In the genomic region with DNA sequence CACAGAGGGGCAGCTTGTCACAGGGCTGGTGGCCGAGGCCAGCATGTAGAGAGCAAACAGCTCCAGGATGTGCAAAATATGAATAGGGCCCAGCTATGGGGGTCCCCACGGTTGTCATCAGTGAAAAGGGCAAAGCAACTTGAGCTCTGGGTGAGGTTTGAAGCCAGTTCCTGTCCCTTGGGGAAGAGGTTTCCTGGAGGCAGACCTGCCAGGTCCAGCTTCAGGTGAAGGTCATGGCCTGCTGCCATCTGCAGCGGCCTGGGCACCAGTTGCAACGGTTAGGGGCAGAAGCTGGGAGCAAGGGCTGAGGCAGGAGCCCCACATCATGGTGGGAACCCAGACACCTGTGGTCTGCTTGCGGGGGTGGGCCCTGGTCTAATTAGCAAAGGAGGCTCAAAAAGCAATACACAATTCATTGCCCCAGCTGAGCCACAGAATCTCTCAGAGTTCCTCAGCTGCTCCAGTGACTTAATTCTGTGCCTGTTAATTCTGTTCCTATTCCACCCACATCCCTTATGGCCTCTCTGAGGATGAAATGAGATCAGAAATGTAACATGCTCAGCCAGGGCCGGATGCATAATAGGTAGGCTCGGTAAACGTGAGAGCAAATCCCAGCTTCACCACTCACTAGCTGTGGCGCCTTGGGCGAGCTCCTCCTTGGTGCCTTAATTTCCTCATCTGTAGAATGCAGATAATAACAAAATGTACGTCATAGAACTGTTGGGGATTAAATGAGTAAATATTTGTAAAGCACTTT, we compare ENCODE assay signal across 15 cellular contexts. TPM values are rescaled to one million over a fixed set of nuclear protein-coding genes. Genes with fewer than 3 reads are reported as not detected.
DNase-seq lines count a peak whose midpoint lies in the region; ATAC-seq, FAIRE-seq and TF ChIP-seq lines count a peak whose summit lies in the region.
"Had no signal": no experiment of that assay in that cellular context is flagged by ENCODE, and none has a peak within 500 bp of the region (broad histone marks: within the 10 kb centered on the region; RNA-seq: fewer than 3 reads in every experiment).

No MANE protein-coding gene starts in this region.

- H3K27me3 Mint-ChIP-seq in activated CD8-positive, alpha-beta memory T cell treated with anti-CD3 and anti-CD28 coated beads, Interleukin-2, amount 10 ng/mL, durations not matched to agents 7 days and 5 days = peaks cover 4% of the 10 kb centered on the region

- no peak overlapping the region for H3K4me3 Mint-ChIP-seq in activated CD8-positive, alpha-beta memory T cell treated with anti-CD3 and anti-CD28 coated beads, Interleukin-2, amount 10 ng/mL, durations not matched to agents 7 days and 5 days
- H3K4me3 Mint-ChIP-seq: natural killer cell treated with Interleukin-12 subunit alpha and Interleukin-12 subunit beta and Interleukin-15 and Interleukin-18, amount 100 ng/mL, for 72 hours had no signal

- WGBS in HepG2 (ENCODE audit: low lambda C conversion rate) = 28% methylated on average over 8 of the region's 11 CpGs
- WGBS in thyroid gland, 2 donors = 82 to 92% methylated on average over 9 to 11 of the region's 11 CpGs

- TF ChIP-seq POLR2A in HepG2 (IDR thresholded peaks at IDR 0.05; ENCODE audit: insufficient read depth in 1 of 2, low read depth in 2 of 2, low read length in 2 of 2) (no peak), thyroid gland (IDR thresholded peaks at IDR 0.05) (no peak)

- no peak for FAIRE-seq in HepG2 (lab: Jason Lieb, UNC)

- no peak overlapping the region for H2AFZ ChIP-seq in HepG2 (ENCODE audit: low read length)

- BruUV-seq in HepG2 (replicated peaks; lab: Mats Ljungman, UMichigan) = no TSS peak

- no peaks in the 10 kb centered on the region for H3K9me3 Mint-ChIP-seq in activated CD8-positive, alpha-beta memory T cell treated with anti-CD3 and anti-CD28 coated beads, Interleukin-2, amount 10 ng/mL, durations not matched to agents 7 days and 5 days (ENCODE audit: low read depth)
- H3K9me3 Mint-ChIP-seq: natural killer cell treated with Interleukin-12 subunit alpha and Interleukin-12 subunit beta and Interleukin-15 and Interleukin-18, amount 100 ng/mL, for 72 hours had no signal

- H4K20me1 ChIP-seq in HepG2 (ENCODE audit: insufficient read depth, low read length) = no peaks in the 10 kb centered on the region

- peaks cover 45% of the 10 kb centered on the region for H3K4me1 ChIP-seq in HepG2 (ENCODE audit: insufficient read depth, low read length)
- peaks cover 7 to 25% of the 10 kb centered on the region in 2 donors for H3K4me1 ChIP-seq in thyroid gland
- H3K4me1 ChIP-seq: HAP-1 had no signal

- H3K4me3 ChIP-seq in HepG2 (replicated peaks in 1 of 3; ENCODE audit: insufficient read depth in 1 of 3, low read depth in 2 of 3, low read length in 3 of 3) = no peak overlapping the region
- no peak overlapping the region for H3K4me3 ChIP-seq in thyroid gland (replicated peaks in 1 of 3)
- no peak overlapping the region for H3K4me3 ChIP-seq in H7 (ENCODE audit: insufficient read depth, low read depth, low read length)
- H3K4me3 ChIP-seq: HAP-1, tibial nerve had no signal

- in situ Hi-C loops in HepG2 (cut with HindIII; ENCODE audit: extremely low pct_ligation_motif_present, low pct_unique_long_range_greater_than_20kb) = no loop called here

- peak overlapping the region; percentile 11 for H3K27ac Mint-ChIP-seq in activated CD8-positive, alpha-beta memory T cell treated with anti-CD3 and anti-CD28 coated beads, Interleukin-2, amount 10 ng/mL, durations not matched to agents 7 days and 5 days
- H3K27ac Mint-ChIP-seq: natural killer cell treated with Interleukin-12 subunit alpha and Interleukin-12 subunit beta and Interleukin-15 and Interleukin-18, amount 100 ng/mL, for 72 hours had no signal

- intact Hi-C loops in HepG2 (cut with micrococcal nuclease; ENCODE audit: unreplicated experiment) (loop anchor here (10.0 kb wide), 1 partner anchor 64 kb away; the partner anchor contains the start of gene MICAL2), thyroid gland (cut with DNase I) (no loop called here)

- no peak overlapping the region for H3K27ac ChIP-seq in HepG2 (ENCODE audit: extremely low read length, insufficient read depth, low read length)
- peak overlapping the region in 2 of 3 donors; percentile 59 to 73 for H3K27ac ChIP-seq in thyroid gland

- H3K79me2 ChIP-seq in HepG2 (ENCODE audit: insufficient read depth, low read length) = no peaks in the 10 kb centered on the region

- no peak for TF ChIP-seq RAD21 in HepG2 (CRISPR knock-in tag; IDR thresholded peaks at IDR 0.05)

- H3K9ac ChIP-seq in HepG2 (ENCODE audit: insufficient read depth, low read depth, low read length) = no peak overlapping the region

- no peaks in the 10 kb centered on the region; a peak in 1 of 5 replicates for H3K27me3 ChIP-seq in HepG2 (ENCODE audit: control insufficient read depth in 1 of 2, insufficient read depth in 2 of 2, low read length in 2 of 2)
- no peaks in the 10 kb centered on the region for H3K27me3 ChIP-seq in thyroid gland
- no peaks in the 10 kb centered on the region for H3K27me3 ChIP-seq in H7 (ENCODE audit: control insufficient read depth, insufficient read depth, low read length)
- H3K27me3 ChIP-seq: tibial nerve had no signal

- H3K36me3 ChIP-seq in HepG2 (replicated peaks in 1 of 2; ENCODE audit: control insufficient read depth in 1 of 2, insufficient read depth in 2 of 2, low read length in 2 of 2) (no peaks in the 10 kb centered on the region), thyroid gland (no peaks in the 10 kb centered on the region), H7 (replicated peaks; ENCODE audit: control insufficient read depth, insufficient read depth, low read length) (no peaks in the 10 kb centered on the region)
- H3K36me3 ChIP-seq: HAP-1, tibial nerve had no signal

- H3K9me3 ChIP-seq in HepG2 (ENCODE audit: low read length) = no peaks in the 10 kb centered on the region
- H3K9me3 ChIP-seq in thyroid gland = no peaks in the 10 kb centered on the region
- H3K9me3 ChIP-seq: HAP-1, tibial nerve had no signal

- H3K4me2 ChIP-seq in HepG2 (ENCODE audit: low read depth, low read length) = peak overlapping the region; percentile 15; the same call in 1 of the 2 replicates

- ATAC-seq in activated CD8-positive, alpha-beta memory T cell treated with anti-CD3 and anti-CD28 coated beads, Interleukin-2, amount 10 ng/mL, durations not matched to agents 7 days and 5 days = no peak
- ATAC-seq in HepG2 (no peak), GM21515 (IDR thresholded peaks at IDR 0.05; ENCODE audit: unreplicated experiment) (no peak)
- ATAC-seq: natural killer cell treated with Interleukin-12 subunit alpha and Interleukin-12 subunit beta and Interleukin-15 and Interleukin-18, amount 100 ng/mL, for 72 hours had no signal

- DNase-seq in activated CD8-positive, alpha-beta memory T cell treated with anti-CD3 and anti-CD28 coated beads, Interleukin-2, amount 10 ng/mL, durations not matched to agents 7 days and 5 days = peak; percentile 31
- DNase-seq in activated CD8-positive, alpha-beta memory T cell treated with anti-CD3 and anti-CD28 coated beads, Interleukin-2, amount 50 U/mL, for 4 hours = no peak
- peak; percentile 40 for DNase-seq in SHP77 treated with DMSO at 0.1 percent for 48 hours (lab: John Stamatoyannopoulos, UW)
- no peak for DNase-seq in HepG2 (ENCODE audit: low spot score)
- DNase-seq in thyroid gland = peak in 1 of 2 donors; percentile 11
- DNase-seq in activated CD4-positive, alpha-beta T cell treated with anti-CD3 and anti-CD28 coated beads, Interleukin-2, amount 50 U/mL, for 1 hour = no peak
- no peak for DNase-seq in H7
- DNase-seq: activated CD8-positive, alpha-beta memory T cell treated with anti-CD3 and anti-CD28 coated beads for 24 hours; activated effector memory CD4-positive, alpha-beta T cell treated with anti-CD3 and anti-CD28 coated beads, Interleukin-2, amount 50 U/mL, for 16 hours; aorta; stimulated activated CD4-positive, alpha-beta T cell treated with anti-CD3 and anti-CD28 coated beads, Interleukin-1b, Interleukin-23, amount 100 ng/mL, for 48 hours had no signal

- no peak for TF ChIP-seq CTCF in HepG2 (CRISPR knock-in tag; IDR thresholded peaks at IDR 0.05)
- TF ChIP-seq CTCF in thyroid gland (IDR thresholded peaks at IDR 0.05) = no peak

- CTCF ChIA-PET in activated CD8-positive, alpha-beta memory T cell treated with anti-CD3 and anti-CD28 coated beads, Interleukin-2, amount 10 ng/mL, durations not matched to agents 7 days and 5 days (lab: Charles Lee) = interaction anchor here (0.8 to 14.4 kb wide), 8 partner anchors 9 to 280 kb away, joined by 3 to 472 read pairs (median 4); no protein-coding TSS in a partner anchor
- CTCF ChIA-PET in HepG2 (lab: Yijun Ruan, JAX; ENCODE audit: low intra/inter-chr PET ratio, low total read pairs) = no interaction called here

- no peaks in the 10 kb centered on the region for H3K36me3 Mint-ChIP-seq in activated CD8-positive, alpha-beta memory T cell treated with anti-CD3 and anti-CD28 coated beads, Interleukin-2, amount 10 ng/mL, durations not matched to agents 7 days and 5 days
- H3K36me3 Mint-ChIP-seq: natural killer cell treated with Interleukin-12 subunit alpha and Interleukin-12 subunit beta and Interleukin-15 and Interleukin-18, amount 100 ng/mL, for 72 hours had no signal

- H3K4me1 Mint-ChIP-seq in activated CD8-positive, alpha-beta memory T cell treated with anti-CD3 and anti-CD28 coated beads, Interleukin-2, amount 10 ng/mL, durations not matched to agents 7 days and 5 days = peaks cover 9% of the 10 kb centered on the region

- TF ChIP-seq EP300 in HepG2 (IDR thresholded peaks at IDR 0.05; ENCODE audit: low read depth in 2 of 2, low read length in 2 of 2) = no peak
- TF ChIP-seq EP300 in HepG2 (CRISPR knock-in tag; IDR thresholded peaks at IDR 0.05; ENCODE audit: borderline replicate concordance) = no peak

- POLR2A ChIA-PET in HepG2 (lab: Yijun Ruan, JAX) = interaction anchor here (1.0 to 1.2 kb wide), 3 partner anchors 16 to 231 kb away, joined by 3 read pairs; no protein-coding TSS in a partner anchor

RNA-seq across cellular contexts. Expression of gene DKK3, which starts 42.7 kb away (rescaled TPM):
- total RNA-seq in activated CD8-positive, alpha-beta memory T cell treated with anti-CD3 and anti-CD28 coated beads, Interleukin-2, amount 10 ng/mL, durations not matched to agents 7 days and 5 days = not detected
- total RNA-seq in HepG2 (2016; rRNA removed; fragmentation: Illumina TruSeq; extraction: Trizol) (0.09 TPM in 1 of 2 replicates, not detected in the other), thyroid gland (10 to 100 TPM; 15.1 to 72.0 (median 27.3) TPM)
- total RNA-seq in HepG2 (2016; cell fraction: cytosol; rRNA removed; fragmentation: Illumina TruSeq; extraction: Trizol; ENCODE audit: low read depth) = not detected in 2 replicates
- not detected in 2 replicates for total RNA-seq in HepG2 (2016; cell fraction: insoluble cytoplasmic fraction; rRNA removed; fragmentation: Illumina TruSeq; extraction: Trizol)
- total RNA-seq in HepG2 (2016; cell fraction: membrane; rRNA removed; fragmentation: Illumina TruSeq; extraction: Trizol) = 0.09 TPM in 1 of 2 replicates, not detected in the other
- not detected in 2 replicates for total RNA-seq in HepG2 (2016; cell fraction: nucleus; rRNA removed; fragmentation: Illumina TruSeq; extraction: Trizol)
- polyA plus RNA-seq in HepG2 (2011; rRNA removed) = 0.20 and 0.67 TPM in 2 replicates
- polyA plus RNA-seq in HepG2 (2011; cell fraction: cytosol; rRNA removed) = 0.12 and 0.29 TPM in 2 replicates
- polyA plus RNA-seq in HepG2 (2011; cell fraction: nucleus; rRNA removed) = 0.09 and 0.55 TPM in 2 replicates
- polyA plus RNA-seq in HepG2 (2012) = 0.08 TPM in 1 of 2 replicates, not detected in the other
- polyA plus RNA-seq in HepG2 (2016; cell fraction: cytosol; fragmentation: Illumina TruSeq; extraction: Trizol; ENCODE audit: low read depth) = not detected in 2 replicates
- not detected in 2 replicates for polyA plus RNA-seq in HepG2 (2016; cell fraction: insoluble cytoplasmic fraction; fragmentation: Illumina TruSeq; extraction: Trizol; ENCODE audit: low read depth)
- polyA plus RNA-seq in HepG2 (2016; cell fraction: membrane; fragmentation: Illumina TruSeq; extraction: Trizol; ENCODE audit: low read depth) = 0.15 TPM in 1 of 2 replicates, not detected in the other
- polyA plus RNA-seq in HepG2 (2016; cell fraction: nucleus; fragmentation: Illumina TruSeq; extraction: Trizol; ENCODE audit: insufficient read depth, low read depth) = not detected in 2 replicates
- 0.18 and 0.35 TPM in 2 replicates for polyA minus RNA-seq in HepG2 (2011; rRNA and poly(A)+ RNA removed; ENCODE audit: low replicate concordance)
- not detected in 2 replicates for polyA minus RNA-seq in HepG2 (2011; cell fraction: cytosol; rRNA and poly(A)+ RNA removed)
- not detected in 2 replicates for polyA minus RNA-seq in HepG2 (2011; cell fraction: nucleus; rRNA and poly(A)+ RNA removed)
- 8.8 and 15.3 TPM in 2 replicates for total RNA-seq in H7 (2014; rRNA removed; shearing (Covaris generic))
- total RNA-seq: natural killer cell treated with Interleukin-12 subunit alpha and Interleukin-12 subunit beta and Interleukin-15 and Interleukin-18, amount 100 ng/mL, for 72 hours had no signal

RNA-seq across cellular contexts. Expression of gene MICAL2, which starts 59.3 kb away (rescaled TPM):
- total RNA-seq in activated CD8-positive, alpha-beta memory T cell treated with anti-CD3 and anti-CD28 coated beads, Interleukin-2, amount 10 ng/mL, durations not matched to agents 7 days and 5 days = 100 to 1,000 TPM; 120 to 168 TPM
- total RNA-seq in HepG2 (2016; rRNA removed; fragmentation: Illumina TruSeq; extraction: Trizol) (1.1 and 1.4 TPM in 2 replicates), thyroid gland (10 to 100 TPM; 27.4 to 63.6 (median 51.9) TPM)
- total RNA-seq in HepG2 (2016; cell fraction: cytosol; rRNA removed; fragmentation: Illumina TruSeq; extraction: Trizol; ENCODE audit: low read depth) = 0.18 and 0.51 TPM in 2 replicates
- 1.1 and 1.7 TPM in 2 replicates for total RNA-seq in HepG2 (2016; cell fraction: insoluble cytoplasmic fraction; rRNA removed; fragmentation: Illumina TruSeq; extraction: Trizol)
- total RNA-seq in HepG2 (2016; cell fraction: membrane; rRNA removed; fragmentation: Illumina TruSeq; extraction: Trizol) = 1.1 and 1.3 TPM in 2 replicates
- total RNA-seq in HepG2 (2016; cell fraction: nucleus; rRNA removed; fragmentation: Illumina TruSeq; extraction: Trizol) = 1.6 and 3.7 TPM in 2 replicates
- 0.59 and 0.78 TPM in 2 replicates for polyA plus RNA-seq in HepG2 (2011; rRNA removed)
- 0.46 and 0.50 TPM in 2 replicates for polyA plus RNA-seq in HepG2 (2011; cell fraction: cytosol; rRNA removed)
- 0.61 and 0.97 TPM in 2 replicates for polyA plus RNA-seq in HepG2 (2011; cell fraction: nucleus; rRNA removed)
- polyA plus RNA-seq in HepG2 (2012) = 0.48 and 1.6 TPM in 2 replicates
- polyA plus RNA-seq in HepG2 (2016; cell fraction: cytosol; fragmentation: Illumina TruSeq; extraction: Trizol; ENCODE audit: low read depth) = 0.29 and 0.53 TPM in 2 replicates
- 0.73 and 1.3 TPM in 2 replicates for polyA plus RNA-seq in HepG2 (2016; cell fraction: insoluble cytoplasmic fraction; fragmentation: Illumina TruSeq; extraction: Trizol; ENCODE audit: low read depth)
- 0.34 and 0.39 TPM in 2 replicates for polyA plus RNA-seq in HepG2 (2016; cell fraction: membrane; fragmentation: Illumina TruSeq; extraction: Trizol; ENCODE audit: low read depth)
- 1.2 and 2.1 TPM in 2 replicates for polyA plus RNA-seq in HepG2 (2016; cell fraction: nucleus; fragmentation: Illumina TruSeq; extraction: Trizol; ENCODE audit: insufficient read depth, low read depth)
- 1.6 and 8.6 TPM in 2 replicates for polyA minus RNA-seq in HepG2 (2011; rRNA and poly(A)+ RNA removed; ENCODE audit: low replicate concordance)
- polyA minus RNA-seq in HepG2 (2011; cell fraction: cytosol; rRNA and poly(A)+ RNA removed) = 0.70 and 2.7 TPM in 2 replicates
- polyA minus RNA-seq in HepG2 (2011; cell fraction: nucleus; rRNA and poly(A)+ RNA removed) = 2.4 and 3.5 TPM in 2 replicates
- total RNA-seq in H7 (2014; rRNA removed; shearing (Covaris generic)) = 0.83 and 1.1 TPM in 2 replicates

Comparison
In these comparisons a context has a peak if more than half of its experiments do, and no peak if none do; other contexts are left out.
1. DNase-seq: peak in activated CD8-positive, alpha-beta memory T cell treated with anti-CD3 and anti-CD28 coated beads, Interleukin-2, amount 10 ng/mL, durations not matched to agents 7 days and 5 days (single experiment) and SHP77 treated with DMSO at 0.1 percent for 48 hours (single experiment); none in activated CD8-positive, alpha-beta memory T cell treated with anti-CD3 and anti-CD28 coated beads, Interleukin-2, amount 50 U/mL, for 4 hours (single experiment), HepG2 (single experiment), activated CD4-positive, alpha-beta T cell treated with anti-CD3 and anti-CD28 coated beads, Interleukin-2, amount 50 U/mL, for 1 hour (single experiment) and H7 (single experiment).
2. RNA of gene MICAL2, which starts 59.3 kb away (total RNA-seq): 120 to 168 TPM in activated CD8-positive, alpha-beta memory T cell treated with anti-CD3 and anti-CD28 coated beads, Interleukin-2, amount 10 ng/mL, durations not matched to agents 7 days and 5 days and 27.4 to 63.6 TPM in thyroid gland; 0.18 to 3.7 TPM in HepG2 and 0.83 to 1.1 TPM in H7; every median in the first group is over 4 times any median in the second.